ENCODE assay signal across 8 cellular contexts in the genomic region with DNA sequence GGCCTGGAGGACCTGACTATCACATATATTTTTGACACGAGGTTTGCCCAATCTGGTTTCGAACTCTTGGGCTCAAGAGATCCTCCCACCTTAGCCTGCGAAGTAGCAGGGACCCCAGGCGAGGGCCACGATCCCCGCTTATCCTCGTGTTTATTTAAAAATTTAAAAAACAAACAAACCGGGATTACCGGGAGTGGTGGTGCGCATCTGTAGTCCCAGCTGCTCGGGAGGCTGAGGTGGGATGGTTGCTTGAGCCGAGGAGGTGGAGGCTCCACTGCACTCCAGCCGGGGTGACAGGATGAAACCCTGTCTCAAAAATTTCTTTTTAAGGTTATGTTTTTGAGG. TPM values are rescaled to one million over a fixed set of nuclear protein-coding genes. Genes with fewer than 3 reads are reported as not detected.
DNase-seq lines count a peak whose midpoint lies in the region; ATAC-seq and TF ChIP-seq lines count a peak whose summit lies in the region.

No MANE protein-coding gene starts in this region.

- H3K4me1 Mint-ChIP-seq in chondrocyte (ENCODE audit: low read depth), result peaks cover 15% of the 10 kb centered on the region

- H3K27ac ChIP-seq in HUES64 (ENCODE audit: low read depth, low read length), result no peak overlapping the region
- H3K27ac ChIP-seq in muscle layer of colon (ENCODE audit: low read depth, low read length), result peak overlapping the region; percentile 80

- no peaks in the 10 kb centered on the region for H3K27me3 ChIP-seq in HUES64 (ENCODE audit: insufficient read depth, low read length)
- no peaks in the 10 kb centered on the region for H3K27me3 ChIP-seq in muscle layer of colon (ENCODE audit: control insufficient read depth in 1 of 2, insufficient read depth in 2 of 2, low read length in 2 of 2)

- WGBS in HUES64, result 79% methylated on average over 13 of the region's 13 CpGs

- no peaks in the 10 kb centered on the region for H3K4me1 ChIP-seq in HUES64 (ENCODE audit: insufficient read depth, low read length)
- peaks cover 13% of the 10 kb centered on the region for H3K4me1 ChIP-seq in muscle layer of colon (ENCODE audit: insufficient read depth, low read length)

- POLR2A ChIA-PET in AG04449 (lab: Yijun Ruan, JAX), result interaction anchor here (1.0 kb wide), 2 partner anchors 9 to 13 kb away, joined by 4 to 5 read pairs; no protein-coding TSS in a partner anchor

- peak overlapping the region; percentile 86 for H3K4me3 Mint-ChIP-seq in chondrocyte (ENCODE audit: unreplicated experiment)

- H3K9me3 Mint-ChIP-seq in chondrocyte (ENCODE audit: low read depth), result no peaks in the 10 kb centered on the region

- H3K36me3 Mint-ChIP-seq in chondrocyte (ENCODE audit: low read depth), result peaks cover 4% of the 10 kb centered on the region

- CTCF ChIA-PET in AG04449 (lab: Yijun Ruan, JAX), result interaction anchor here (1.4 to 1.9 kb wide), 2 partner anchors 13 to 544 kb away, joined by 5 to 12 read pairs; no protein-coding TSS in a partner anchor

- H3K4me3 ChIP-seq in AG04449 (ENCODE audit: low read depth, low read length) (peak overlapping the region; percentile 98), HUES64 (ENCODE audit: low read length) (peak overlapping the region; percentile 97), muscle layer of colon (ENCODE audit: low read depth in 1 of 2, low read length in 2 of 2) (peak overlapping the region; percentile 90 to 100)

- no peaks in the 10 kb centered on the region for H3K27me3 Mint-ChIP-seq in chondrocyte (ENCODE audit: low read depth)

- H3K9ac ChIP-seq in HUES64 (ENCODE audit: low read depth, low read length) (peak overlapping the region; percentile 99), muscle layer of colon (ENCODE audit: low read length) (peak overlapping the region; percentile 1)

- peak overlapping the region; percentile 95 for H3K27ac Mint-ChIP-seq in chondrocyte (ENCODE audit: unreplicated experiment)

- TF ChIP-seq CTCF in AG04449 (IDR thresholded peaks at IDR 0.05; ENCODE audit: insufficient read depth, low read length, missing control alignments) (no peak), chondrocyte (IDR thresholded peaks at IDR 0.05) (no peak)

- ATAC-seq in HG02623 (IDR thresholded peaks at IDR 0.05; ENCODE audit: unreplicated experiment) (no peak), HG02970 (IDR thresholded peaks at IDR 0.05; ENCODE audit: low FRiP score, unreplicated experiment) (no peak), GM18502 (IDR thresholded peaks at IDR 0.05; ENCODE audit: poor library complexity, unreplicated experiment) (no peak)

- no peaks in the 10 kb centered on the region for H3K9me3 ChIP-seq in HUES64 (ENCODE audit: insufficient read depth, low read depth, low read length)
- no peaks in the 10 kb centered on the region for H3K9me3 ChIP-seq in muscle layer of colon (ENCODE audit: low read length)

- DNase-seq in AG04449 (ENCODE audit: low read depth, low spot score) (no peak), chondrocyte (ENCODE audit: low spot score) (no peak), SKM-1 treated with dmso at 0.1 percent for 144 hours (lab: John Stamatoyannopoulos, UW; ENCODE audit: unreplicated experiment) (no peak)

- H3K36me3 ChIP-seq in HUES64 (ENCODE audit: insufficient read depth, low read length), result peaks cover 32% of the 10 kb centered on the region
- H3K36me3 ChIP-seq in muscle layer of colon (ENCODE audit: insufficient read depth, low read length), result peaks cover 5% of the 10 kb centered on the region

RNA-seq across cellular contexts. Expression of a gene that starts 0.5 kb away (rescaled TPM):
- polyA plus RNA-seq in HUES64 (2013, experiment 1 of 2), result 62.1 TPM
- polyA plus RNA-seq in HUES64 (2013, experiment 2 of 2), result 63.3 TPM
- 49.1 to 57.2 TPM (median 49.8 TPM) in 3 replicates for total RNA-seq in chondrocyte

RNA-seq across cellular contexts. Expression of a gene that starts 40.3 kb away (rescaled TPM):
- 188 TPM for polyA plus RNA-seq in HUES64 (2013, experiment 1 of 2)
- 167 TPM for polyA plus RNA-seq in HUES64 (2013, experiment 2 of 2)
- total RNA-seq in chondrocyte, result 140 to 176 TPM (median 141 TPM) in 3 replicates

RNA-seq across cellular contexts. Expression of a gene that starts 53.1 kb away (rescaled TPM):
- 0.40 TPM for polyA plus RNA-seq in HUES64 (2013, experiment 1 of 2)
- polyA plus RNA-seq in HUES64 (2013, experiment 2 of 2), result 0.19 TPM
- total RNA-seq in chondrocyte, result not detected in 3 replicates
